ENCODE assay signal across 19 cellular contexts in the genomic region with DNA sequence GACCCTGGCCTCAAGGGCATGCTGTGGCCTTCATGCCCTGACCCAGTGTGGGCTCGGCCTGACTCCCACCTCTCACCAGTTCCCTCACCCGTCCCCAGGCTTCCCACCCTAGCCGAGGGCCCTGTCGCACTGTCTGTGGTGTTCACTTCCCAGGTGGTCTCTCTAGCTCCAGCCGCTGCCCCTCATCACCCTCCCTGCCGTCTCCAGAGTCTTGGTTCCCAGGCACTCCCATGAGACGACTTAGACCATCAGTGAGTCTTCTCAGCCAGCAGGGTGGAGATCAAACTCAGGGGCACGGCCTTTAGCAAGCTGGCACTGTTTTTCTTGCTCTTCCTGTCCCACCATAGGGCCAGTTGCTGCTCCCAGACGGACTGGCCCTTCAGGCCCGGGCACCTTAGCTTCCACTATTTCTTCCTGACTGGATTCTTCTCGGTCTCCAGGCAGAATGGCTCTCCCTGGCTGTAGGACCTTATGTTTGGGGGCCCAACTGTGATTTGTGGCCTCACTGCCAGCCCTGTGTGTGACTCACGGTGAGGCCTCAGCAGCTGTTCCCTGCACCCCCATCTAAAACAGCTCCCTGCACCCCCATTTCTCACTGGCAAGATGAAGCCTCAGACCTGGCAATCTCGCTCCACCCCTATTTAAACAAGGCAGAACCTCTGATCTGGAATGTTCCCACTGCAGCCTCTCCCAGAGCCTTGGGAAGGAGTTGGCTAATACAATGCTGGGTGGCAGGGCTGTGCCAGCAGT. TPM values are rescaled to one million over a fixed set of nuclear protein-coding genes. Genes with fewer than 3 reads are reported as not detected.
DNase-seq lines count a peak whose midpoint lies in the region.
"Had no signal": no experiment of that assay in that cellular context is flagged by ENCODE, and none has a peak within 500 bp of the region (broad histone marks: within the 10 kb centered on the region; RNA-seq: fewer than 3 reads in every experiment).

No MANE protein-coding gene starts in this region.

- H3K4me3 ChIP-seq in adipocyte (ENCODE audit: low read length) = no peak overlapping the region
- H3K4me3 ChIP-seq: hepatocyte, lung, MG63, thoracic aorta had no signal

- H3K27me3 ChIP-seq in adipocyte (replicated peaks; ENCODE audit: control insufficient read depth, insufficient read depth, low read length) = peaks cover 42% of the 10 kb centered on the region
- H3K27me3 ChIP-seq: hepatocyte, MG63 had no signal

- DNase-seq in stimulated activated CD4-positive, alpha-beta T cell treated with anti-CD3 and anti-CD28 coated beads, Interleukin-4, amount 100 ng/mL, for 24 hours = peak; percentile 2
- DNase-seq in stimulated activated CD4-positive, alpha-beta T cell treated with anti-CD3 and anti-CD28 coated beads, Interleukin-4, amount 100 ng/mL, for 4 hours = no peak
- DNase-seq in adipocyte (ENCODE audit: low read depth) = peak; percentile 5
- peak; percentile 9 for DNase-seq in mucosa of gallbladder (ENCODE audit: low spot score)
- DNase-seq in iPS-NIHi7 (ENCODE audit: extremely low spot score) = no peak
- no peak for DNase-seq in SW 1271 (lab: John Stamatoyannopoulos, UW)
- DNase-seq in activated T-cell treated with anti-CD3 and anti-CD28 coated beads, Interleukin-2, amount 50 U/mL, for 1 hour = no peak
- DNase-seq in KG1 (lab: John Stamatoyannopoulos, UW) = no peak
- DNase-seq: activated CD8-positive, alpha-beta memory T cell treated with anti-CD3 and anti-CD28 coated beads, Interleukin-2, amount 10 ng/mL, durations not matched to agents 7 days and 5 days; activated naive CD8-positive, alpha-beta T cell treated with anti-CD3 and anti-CD28 coated beads for 36 hours; CD4-positive, alpha-beta T cell; cortex of kidney; DMS53; foreskin fibroblast; MG63; NCI-H1436 treated with DMSO at 0.1 percent for 48 hours had no signal

- no peaks in the 10 kb centered on the region for H3K9me3 ChIP-seq in adipocyte (ENCODE audit: control insufficient read depth, low read length)
- H3K9me3 ChIP-seq: MG63, thoracic aorta had no signal

- no peak overlapping the region for H3K9ac ChIP-seq in adipocyte (ENCODE audit: low read length)

- no peaks in the 10 kb centered on the region for H3K36me3 ChIP-seq in adipocyte (ENCODE audit: control insufficient read depth, insufficient read depth, low read length, severe bottlenecking)
- H3K36me3 ChIP-seq: MG63, thoracic aorta had no signal

- peaks cover 9% of the 10 kb centered on the region for H3K4me1 ChIP-seq in adipocyte (ENCODE audit: control insufficient read depth, insufficient read depth, low read length)

RNA-seq across cellular contexts. Expression of a gene that starts 9.4 kb away (rescaled TPM):
- 15.0 TPM for total RNA-seq in mucosa of gallbladder

Comparison
In these comparisons a context has a peak if more than half of its experiments do, and no peak if none do; other contexts are left out.
1. DNase-seq: peak in stimulated activated CD4-positive, alpha-beta T cell treated with anti-CD3 and anti-CD28 coated beads, Interleukin-4, amount 100 ng/mL, for 24 hours (single experiment), adipocyte (single experiment) and mucosa of gallbladder (single experiment); none in stimulated activated CD4-positive, alpha-beta T cell treated with anti-CD3 and anti-CD28 coated beads, Interleukin-4, amount 100 ng/mL, for 4 hours (0 of 2), iPS-NIHi7 (single experiment), SW 1271 (0 of 2), activated T-cell treated with anti-CD3 and anti-CD28 coated beads, Interleukin-2, amount 50 U/mL, for 1 hour (single experiment) and KG1 (single experiment).